Comparison of ENCODE assay signal across 1 cellular context in the genomic region with DNA sequence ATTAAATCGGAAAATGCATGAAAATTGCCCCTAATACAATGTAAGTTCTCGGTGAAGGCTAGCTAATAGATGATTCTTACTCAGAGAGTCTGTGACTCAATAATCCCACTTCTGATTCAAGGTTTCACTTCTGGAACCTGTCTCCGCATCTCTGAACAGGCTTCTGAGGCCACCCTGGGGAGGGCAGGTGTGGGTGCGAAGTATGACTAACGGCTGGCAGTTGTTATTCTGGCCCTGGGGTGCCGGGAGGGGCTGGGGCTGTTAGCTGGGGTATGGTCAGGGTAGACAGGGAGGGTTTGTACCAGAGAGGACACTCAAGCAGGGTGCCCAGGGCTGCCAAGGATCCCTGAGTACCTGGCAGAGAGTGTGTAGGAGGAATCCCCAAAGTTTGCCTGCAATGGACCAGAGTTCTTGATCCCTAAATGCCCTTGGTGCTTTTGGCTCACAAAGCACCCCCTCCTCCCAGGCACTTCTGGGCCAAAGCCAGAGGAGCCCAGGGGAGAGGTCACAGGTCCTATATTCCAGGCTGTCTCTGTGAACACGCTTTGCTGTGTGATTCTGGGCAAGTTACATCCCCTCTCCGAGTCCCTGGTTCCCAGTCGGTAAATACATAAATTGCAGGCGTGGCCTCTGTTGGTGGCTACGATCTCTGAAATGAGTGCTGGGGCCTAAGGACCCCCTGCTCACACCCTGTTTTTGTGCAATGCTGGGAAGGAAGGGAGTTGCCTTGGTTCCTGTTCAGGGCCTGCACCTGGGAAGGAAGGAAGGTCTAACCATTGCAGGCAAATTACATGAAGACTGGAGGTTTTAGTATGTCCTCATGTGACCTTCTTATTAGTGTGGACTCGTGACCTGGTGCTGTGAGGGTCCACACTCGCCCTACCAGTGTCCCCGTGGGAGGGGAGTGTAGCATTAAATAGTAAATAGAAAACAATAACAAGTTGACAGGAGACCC.
TF ChIP-seq lines count a peak whose summit lies in the region.

No MANE protein-coding gene starts in this region.

TF ChIP-seq in SK-N-SH, 30 proteins besides CTCF, POLR2A, EP300 and RAD21 (continued from another document):
- TF ChIP-seq, protein P1, sequence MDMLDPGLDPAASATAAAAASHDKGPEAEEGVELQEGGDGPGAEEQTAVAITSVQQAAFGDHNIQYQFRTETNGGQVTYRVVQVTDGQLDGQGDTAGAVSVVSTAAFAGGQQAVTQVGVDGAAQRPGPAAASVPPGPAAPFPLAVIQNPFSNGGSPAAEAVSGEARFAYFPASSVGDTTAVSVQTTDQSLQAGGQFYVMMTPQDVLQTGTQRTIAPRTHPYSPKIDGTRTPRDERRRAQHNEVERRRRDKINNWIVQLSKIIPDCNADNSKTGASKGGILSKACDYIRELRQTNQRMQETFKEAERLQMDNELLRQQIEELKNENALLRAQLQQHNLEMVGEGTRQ (IDR thresholded peaks at IDR 0.05; ENCODE audit: borderline replicate concordance, low read depth, low read length): no peak
- TF ChIP-seq, protein P2, sequence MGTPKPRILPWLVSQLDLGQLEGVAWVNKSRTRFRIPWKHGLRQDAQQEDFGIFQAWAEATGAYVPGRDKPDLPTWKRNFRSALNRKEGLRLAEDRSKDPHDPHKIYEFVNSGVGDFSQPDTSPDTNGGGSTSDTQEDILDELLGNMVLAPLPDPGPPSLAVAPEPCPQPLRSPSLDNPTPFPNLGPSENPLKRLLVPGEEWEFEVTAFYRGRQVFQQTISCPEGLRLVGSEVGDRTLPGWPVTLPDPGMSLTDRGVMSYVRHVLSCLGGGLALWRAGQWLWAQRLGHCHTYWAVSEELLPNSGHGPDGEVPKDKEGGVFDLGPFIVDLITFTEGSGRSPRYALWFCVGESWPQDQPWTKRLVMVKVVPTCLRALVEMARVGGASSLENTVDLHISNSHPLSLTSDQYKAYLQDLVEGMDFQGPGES (IDR thresholded peaks at IDR 0.05; ENCODE audit: low read depth, low read length): no peak
